Comparison of ENCODE assay signal across 22 cellular contexts in genomic region chr12:81095470-81096232, GRCh38. TPM values are rescaled to one million over a fixed set of nuclear protein-coding genes. Genes with fewer than 3 reads are reported as not detected.
A peak's percentile ranks its signal among the peaks of the same experiment; 100 is the strongest.
DNase-seq lines count a peak whose midpoint lies in the region; ATAC-seq and TF ChIP-seq lines count a peak whose summit lies in the region.
"Had no signal": no experiment of that assay in that cellular context is flagged by ENCODE, and none has a peak within 500 bp of the region (broad histone marks: within the 10 kb centered on the region; RNA-seq: fewer than 3 reads in every experiment).

No MANE protein-coding gene starts in this region.

- peak; percentile 19 for DNase-seq in NCI-H1105 treated with DMSO at 0.1 percent for 48 hours (lab: John Stamatoyannopoulos, UW)
- DNase-seq in NCI-H1105 (lab: John Stamatoyannopoulos, UW), result no peak
- DNase-seq in choroid plexus epithelial cell (ENCODE audit: low read depth), result peak; percentile 36
- peak; percentile 39 for DNase-seq in kidney tubule cell (ENCODE audit: low spot score)
- no peak for DNase-seq in progenitor cell of endocrine pancreas (ENCODE audit: low spot score, unreplicated experiment)
- DNase-seq in ascending aorta (ENCODE audit: low spot score in 2 of 2), result no peak
- DNase-seq: activated CD4-positive, CD25-positive, alpha-beta regulatory T cell treated with anti-CD3 and anti-CD28 coated beads, Interleukin-2, amount 50 U/mL, for 72 hours; activated CD8-positive, alpha-beta memory T cell treated with anti-CD3 and anti-CD28 coated beads, Interleukin-2, amount 10 ng/mL, durations not matched to agents 7 days and 5 days; activated effector memory CD4-positive, alpha-beta T cell treated with anti-CD3 and anti-CD28 coated beads, Interleukin-2, amount 50 U/mL, for 16 hours; amygdala; DMS53; HCEC 1CT; NCI-H1694; NCI-H510A; sigmoid colon; stimulated activated CD4-positive, alpha-beta T cell treated with anti-CD3 and anti-CD28 coated beads, Interleukin-2, amount 100 ng/mL, for 48 hours had no signal

- H3K27ac Mint-ChIP-seq in progenitor cell of endocrine pancreas, result no peak overlapping the region
- H3K27ac Mint-ChIP-seq: activated CD8-positive, alpha-beta memory T cell treated with anti-CD3 and anti-CD28 coated beads, Interleukin-2, amount 10 ng/mL, durations not matched to agents 7 days and 5 days; T-helper 2 cell treated with Interferon-gamma antibody and Interleukin-4, amounts not matched to agents 5 μg/mL and 100 μg/mL, for 36 hours had no signal

- H3K36me3 ChIP-seq in subcutaneous abdominal adipose tissue (ENCODE audit: control insufficient read depth in 5 of 5, insufficient read depth in 5 of 5, low read length in 5 of 5) (no peaks in the 10 kb centered on the region), ascending aorta (no peaks in the 10 kb centered on the region)
- H3K36me3 ChIP-seq: sigmoid colon had no signal

- H3K27me3 ChIP-seq in subcutaneous abdominal adipose tissue (ENCODE audit: control insufficient read depth in 5 of 5, insufficient read depth in 4 of 5, low read length in 5 of 5), result no peaks in the 10 kb centered on the region
- no peaks in the 10 kb centered on the region for H3K27me3 ChIP-seq in ascending aorta
- H3K27me3 ChIP-seq: sigmoid colon had no signal

- no peaks in the 10 kb centered on the region for H3K9me3 Mint-ChIP-seq in progenitor cell of endocrine pancreas (ENCODE audit: low read depth)

- H3K9ac ChIP-seq in subcutaneous abdominal adipose tissue (ENCODE audit: low read length in 5 of 5), result peak overlapping the region in 3 of 5 donors; percentile 6 to 66 (median 24)

- peaks cover 2% of the 10 kb centered on the region for H3K4me1 Mint-ChIP-seq in progenitor cell of endocrine pancreas (ENCODE audit: low read depth)
- H3K4me1 Mint-ChIP-seq: activated CD8-positive, alpha-beta memory T cell treated with anti-CD3 and anti-CD28 coated beads, Interleukin-2, amount 10 ng/mL, durations not matched to agents 7 days and 5 days had no signal

- TF ChIP-seq CTCF in choroid plexus epithelial cell (conservative IDR thresholded peaks at IDR 0.05; ENCODE audit: low read depth, low read length) (no peak), progenitor cell of endocrine pancreas (IDR thresholded peaks at IDR 0.05; ENCODE audit: unreplicated experiment) (no peak), ascending aorta (IDR thresholded peaks at IDR 0.05) (no peak)

- H3K4me3 Mint-ChIP-seq in progenitor cell of endocrine pancreas (ENCODE audit: low read depth), result no peak overlapping the region
- H3K4me3 Mint-ChIP-seq: activated CD8-positive, alpha-beta memory T cell treated with anti-CD3 and anti-CD28 coated beads, Interleukin-2, amount 10 ng/mL, durations not matched to agents 7 days and 5 days; T-helper 2 cell treated with Interferon-gamma antibody and Interleukin-4, amounts not matched to agents 5 μg/mL and 100 μg/mL, for 36 hours had no signal

- peaks cover 3 to 23% (median 11%) of the 10 kb centered on the region in 5 donors for H3K4me1 ChIP-seq in subcutaneous abdominal adipose tissue (ENCODE audit: control insufficient read depth in 5 of 5, insufficient read depth in 5 of 5, low read length in 5 of 5)
- no peaks in the 10 kb centered on the region for H3K4me1 ChIP-seq in ascending aorta
- H3K4me1 ChIP-seq: sigmoid colon had no signal

- intact Hi-C loops in ascending aorta (cut with DNase I), result no loop called here

- ATAC-seq in GM21447 (IDR thresholded peaks at IDR 0.05; ENCODE audit: unreplicated experiment), result no peak
- ATAC-seq: activated CD8-positive, alpha-beta memory T cell treated with anti-CD3 and anti-CD28 coated beads, Interleukin-2, amount 10 ng/mL, durations not matched to agents 7 days and 5 days had no signal

- peak overlapping the region; percentile 83 for H3K27ac ChIP-seq in subcutaneous abdominal adipose tissue (ENCODE audit: low read depth, low read length)
- no peak overlapping the region for H3K27ac ChIP-seq in ascending aorta
- H3K27ac ChIP-seq: 22Rv1, C4-2B, sigmoid colon had no signal

- H3K27me3 Mint-ChIP-seq in progenitor cell of endocrine pancreas, result no peaks in the 10 kb centered on the region
- H3K27me3 Mint-ChIP-seq: activated CD8-positive, alpha-beta memory T cell treated with anti-CD3 and anti-CD28 coated beads, Interleukin-2, amount 10 ng/mL, durations not matched to agents 7 days and 5 days had no signal

- H3K9me3 ChIP-seq in subcutaneous abdominal adipose tissue (ENCODE audit: control insufficient read depth in 5 of 5, low read length in 5 of 5) (no peaks in the 10 kb centered on the region), ascending aorta (no peaks in the 10 kb centered on the region)
- H3K9me3 ChIP-seq: sigmoid colon had no signal

- H3K36me3 Mint-ChIP-seq in progenitor cell of endocrine pancreas (ENCODE audit: insufficient read depth), result no peaks in the 10 kb centered on the region
- H3K36me3 Mint-ChIP-seq: activated CD8-positive, alpha-beta memory T cell treated with anti-CD3 and anti-CD28 coated beads, Interleukin-2, amount 10 ng/mL, durations not matched to agents 7 days and 5 days had no signal

- H3K4me3 ChIP-seq in choroid plexus epithelial cell (ENCODE audit: low read depth, low read length) (no peak overlapping the region), subcutaneous abdominal adipose tissue (ENCODE audit: low read depth in 1 of 5, low read length in 5 of 5) (peak overlapping the region in 3 of 5 donors; percentile 8 to 46 (median 42)), ascending aorta (no peak overlapping the region)
- H3K4me3 ChIP-seq: sigmoid colon had no signal

RNA-seq across cellular contexts. Expression of gene ACSS3, which starts 17.8 kb away (rescaled TPM):
- total RNA-seq in progenitor cell of endocrine pancreas (15.9 and 20.9 TPM in 2 replicates), ascending aorta (11.6 TPM)
- total RNA-seq: activated CD8-positive, alpha-beta memory T cell treated with anti-CD3 and anti-CD28 coated beads, Interleukin-2, amount 10 ng/mL, durations not matched to agents 7 days and 5 days; HT1080 had no signal

Comparison
In these comparisons a context has a peak if more than half of its experiments do, and no peak if none do; other contexts are left out.
1. DNase-seq: peak in NCI-H1105 treated with DMSO at 0.1 percent for 48 hours (single experiment), choroid plexus epithelial cell (single experiment) and kidney tubule cell (single experiment); none in NCI-H1105 (single experiment), progenitor cell of endocrine pancreas (single experiment) and ascending aorta (0 of 2).
2. H3K4me3 ChIP-seq: peak in subcutaneous abdominal adipose tissue (3 of 5); none in choroid plexus epithelial cell (single experiment) and ascending aorta (0 of 2).